Comparison of ENCODE assay signal across 8 cellular contexts in the genomic region with DNA sequence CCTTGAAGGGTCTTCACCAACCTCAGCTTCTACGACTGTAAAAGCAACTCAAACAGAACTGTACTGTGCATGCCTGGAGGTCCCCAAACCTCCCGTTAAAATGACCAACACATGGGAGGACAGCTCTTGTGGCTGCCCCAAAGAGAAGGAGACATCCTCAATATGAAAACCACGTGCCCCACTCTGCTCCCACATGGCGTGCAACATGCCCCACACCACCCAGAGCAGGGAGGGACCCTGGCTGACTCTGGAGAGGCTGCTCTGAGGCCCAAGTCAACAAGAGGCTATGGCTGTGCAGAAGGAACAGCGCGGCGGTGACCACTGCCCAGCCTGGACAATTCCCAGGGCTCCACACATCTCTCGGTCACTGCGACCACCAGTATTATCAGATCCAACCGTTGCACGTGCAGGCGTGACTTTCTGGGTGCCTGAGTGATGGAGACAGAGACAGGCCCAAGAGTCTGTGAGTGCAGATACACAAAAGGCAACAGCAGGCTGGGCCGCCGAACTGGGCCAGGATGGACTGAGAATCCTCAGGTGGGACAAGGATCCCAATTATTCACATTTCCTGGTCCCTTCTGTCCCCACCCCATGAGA. TPM values are rescaled to one million over a fixed set of nuclear protein-coding genes. Genes with fewer than 3 reads are reported as not detected.
DNase-seq lines count a peak whose midpoint lies in the region; ATAC-seq, FAIRE-seq and TF ChIP-seq lines count a peak whose summit lies in the region.

No MANE protein-coding gene starts in this region.

- H3K4me1 Mint-ChIP-seq in CD8-positive, alpha-beta T cell (ENCODE audit: low read depth) = peaks cover 29% of the 10 kb centered on the region

- no peaks in the 10 kb centered on the region for H4K20me1 ChIP-seq in OCI-LY1 (ENCODE audit: insufficient read depth, low read length)

- no peak for TF ChIP-seq POLR2A in erythroblast (IDR thresholded peaks at IDR 0.05; ENCODE audit: low read length)

- peak overlapping the region; percentile 92 for H3K27ac Mint-ChIP-seq in CD8-positive, alpha-beta T cell

- peaks cover 8% of the 10 kb centered on the region for H3K36me3 ChIP-seq in CD8-positive, alpha-beta T cell (ENCODE audit: insufficient read depth, low read length)
- H3K36me3 ChIP-seq in OCI-LY1 (ENCODE audit: insufficient read depth, low read length) = peaks cover 46% of the 10 kb centered on the region
- H3K36me3 ChIP-seq in pancreas = no peaks in the 10 kb centered on the region

- no peak for DNase-seq in CD8-positive, alpha-beta T cell
- no peak for DNase-seq in choroid plexus epithelial cell (ENCODE audit: low read depth)
- no peak for DNase-seq in pancreas
- DNase-seq in dermis blood vessel endothelial cell = no peak
- DNase-seq in activated effector memory CD4-positive, alpha-beta T cell treated with anti-CD3 and anti-CD28 coated beads, Interleukin-2, amount 50 U/mL, for 16 hours = no peak
- DNase-seq in DMS79 (lab: John Stamatoyannopoulos, UW) = no peak
- DNase-seq in erythroblast (lab: John Stamatoyannopoulos, UW) = no peak

- H3K27ac ChIP-seq in CD8-positive, alpha-beta T cell (ENCODE audit: low read depth, low read length) = peak overlapping the region; percentile 41
- H3K27ac ChIP-seq in OCI-LY1 (ENCODE audit: low read depth, low read length, poor library complexity, severe bottlenecking) = peak overlapping the region; percentile 66
- peak overlapping the region in 1 of 4 donors; percentile 78 for H3K27ac ChIP-seq in pancreas

- POLR2A ChIA-PET in CD8-positive, alpha-beta T cell (lab: Charles Lee) = interaction anchor here (1.0 to 1.7 kb wide), 3 partner anchors 21 to 32 kb away, joined by 4 to 6 read pairs (median 4); a partner anchor contains a TSS

- H3K79me2 ChIP-seq in OCI-LY1 (ENCODE audit: insufficient read depth, low read length) = peaks cover 21% of the 10 kb centered on the region

- H3K27me3 ChIP-seq in CD8-positive, alpha-beta T cell (ENCODE audit: insufficient read depth, low read length) = no peaks in the 10 kb centered on the region
- H3K27me3 ChIP-seq in OCI-LY1 (ENCODE audit: insufficient read depth, low read length) (no peaks in the 10 kb centered on the region), pancreas (no peaks in the 10 kb centered on the region)

- 48 to 52% methylated on average over 14 of the region's 14 CpGs for WGBS in pancreas, 2 donors

- no peak for FAIRE-seq in pancreas (lab: Jason Lieb, UNC)

- H3K9me2 ChIP-seq in OCI-LY1 (ENCODE audit: low read depth, low read length) = no peaks in the 10 kb centered on the region

- peak overlapping the region; percentile 86 for H3K4me3 Mint-ChIP-seq in CD8-positive, alpha-beta T cell

- H2AFZ ChIP-seq in OCI-LY1 (ENCODE audit: low read length) = no peak overlapping the region

- H3F3A ChIP-seq in OCI-LY1 (ENCODE audit: insufficient read depth, low read length) = no peaks in the 10 kb centered on the region

- peaks cover 21% of the 10 kb centered on the region for H3K4me1 ChIP-seq in CD8-positive, alpha-beta T cell (ENCODE audit: insufficient read depth, low read length)
- H3K4me1 ChIP-seq in OCI-LY1 (ENCODE audit: insufficient read depth, low read length, severe bottlenecking) (peaks cover 25% of the 10 kb centered on the region), pancreas (peaks cover 0 to 13% (median 11%) of the 10 kb centered on the region in 3 donors)

- no peaks in the 10 kb centered on the region for H3K27me3 Mint-ChIP-seq in CD8-positive, alpha-beta T cell (ENCODE audit: low read depth)

- CTCF ChIA-PET in CD8-positive, alpha-beta T cell (lab: Charles Lee) = interaction anchor here (0.6 to 1.6 kb wide), 3 partner anchors 14 to 24 kb away, joined by 3 to 4 read pairs (median 3); no protein-coding TSS in a partner anchor

- H3K9ac ChIP-seq in OCI-LY1 (ENCODE audit: low read length) = peak overlapping the region; percentile 98

- H3K4me3 ChIP-seq in CD8-positive, alpha-beta T cell (ENCODE audit: low read depth, low read length) = peak overlapping the region; percentile 75
- H3K4me3 ChIP-seq in OCI-LY1 (ENCODE audit: low read depth, low read length, poor library complexity, severe bottlenecking) (peak overlapping the region; percentile 92), choroid plexus epithelial cell (ENCODE audit: low read depth, low read length) (peak overlapping the region; percentile 57), pancreas (peak overlapping the region in 3 of 4 donors; percentile 50 to 70 (median 53))

- no peaks in the 10 kb centered on the region for H3K9me3 ChIP-seq in CD8-positive, alpha-beta T cell (ENCODE audit: low read length)
- no peaks in the 10 kb centered on the region for H3K9me3 ChIP-seq in OCI-LY1 (ENCODE audit: low read length)
- no peaks in the 10 kb centered on the region for H3K9me3 ChIP-seq in pancreas

- peaks cover 28% of the 10 kb centered on the region for H3K36me3 Mint-ChIP-seq in CD8-positive, alpha-beta T cell

- ATAC-seq in CD8-positive, alpha-beta T cell = no peak
- ATAC-seq in pancreas = no peak

- no peaks in the 10 kb centered on the region for H3K9me3 Mint-ChIP-seq in CD8-positive, alpha-beta T cell

- peak overlapping the region; percentile 94 for H3K4me2 ChIP-seq in OCI-LY1 (ENCODE audit: low read length)

- TF ChIP-seq CTCF in CD8-positive, alpha-beta T cell (IDR thresholded peaks at IDR 0.05) = no peak
- TF ChIP-seq CTCF in OCI-LY1 (IDR thresholded peaks at IDR 0.05; ENCODE audit: low read length) (no peak), choroid plexus epithelial cell (conservative IDR thresholded peaks at IDR 0.05; ENCODE audit: low read depth, low read length) (no peak), pancreas (IDR thresholded peaks at IDR 0.05) (no peak)

- intact Hi-C loops in CD8-positive, alpha-beta T cell (cut with DNase I, micrococcal nuclease) = loop anchor here in 1 of 2 experiments (1.0 to 5.0 kb wide), 2 partner anchors 22 to 62 kb away; no protein-coding TSS in a partner anchor
- intact Hi-C loops in pancreas (cut with DNase I) = no loop called here

RNA-seq across cellular contexts. Expression of a gene that starts 1.4 kb away (rescaled TPM):
- 1 to 10 TPM; 3.2 to 3.3 TPM for total RNA-seq in CD8-positive, alpha-beta T cell
- total RNA-seq in pancreas (1 to 10 TPM; 1.5 to 3.4 (median 2.3) TPM), dermis blood vessel endothelial cell (1.4 and 2.0 TPM in 2 replicates)
- polyA plus RNA-seq in pancreas = 1 to 10 TPM; 2.3 to 3.4 TPM

RNA-seq across cellular contexts. Expression of a gene that starts 32.2 kb away (rescaled TPM):
- total RNA-seq in CD8-positive, alpha-beta T cell = 10 to 100 TPM; 13.4 to 14.6 TPM
- 10 to 100 TPM; 14.1 to 42.1 (median 16.8) TPM for total RNA-seq in pancreas
- polyA plus RNA-seq in pancreas = 10 to 100 TPM; 27.2 to 30.1 TPM
- total RNA-seq in dermis blood vessel endothelial cell = 51.6 and 75.0 TPM in 2 replicates
